ENCODE assay signal across 9 cellular contexts in the genomic region with DNA sequence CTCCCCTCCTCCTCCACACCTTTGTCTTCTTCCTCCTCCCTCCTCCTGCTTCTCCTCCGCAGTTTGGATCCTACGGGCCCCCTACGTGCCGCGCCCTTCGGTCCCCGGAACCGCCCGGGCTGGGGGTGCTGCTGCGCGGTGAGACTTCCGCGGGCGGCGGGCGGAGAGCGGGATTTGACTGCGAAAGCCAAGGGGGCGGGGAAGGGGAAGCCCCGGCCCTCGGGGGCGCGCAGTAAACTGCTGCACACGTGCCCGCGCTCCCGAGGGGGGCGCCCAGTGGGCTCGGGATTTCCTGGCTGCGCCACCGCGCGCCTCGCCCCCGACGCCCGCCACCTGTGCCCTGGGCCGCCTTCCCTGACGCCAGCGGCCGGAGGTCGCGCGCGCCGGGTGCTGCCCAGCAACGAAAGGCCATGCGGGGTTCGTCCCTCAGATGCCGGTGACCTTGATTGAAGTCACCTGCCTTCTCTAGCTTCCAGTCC. TPM values are rescaled to one million over a fixed set of nuclear protein-coding genes. Genes with fewer than 3 reads are reported as not detected.
DNase-seq lines count a peak whose midpoint lies in the region; ATAC-seq and TF ChIP-seq lines count a peak whose summit lies in the region.
"Had no signal": no experiment of that assay in that cellular context is flagged by ENCODE, and none has a peak within 500 bp of the region (broad histone marks: within the 10 kb centered on the region; RNA-seq: fewer than 3 reads in every experiment).

No MANE protein-coding gene starts in this region.

- no peaks in the 10 kb centered on the region for H3K79me1 ChIP-seq in neuronal stem cell (ENCODE audit: low read depth, low read length)

- H3K4me3 ChIP-seq in colonic mucosa (peak overlapping the region; percentile 48), neuronal stem cell (ENCODE audit: low read length in 2 of 2) (peak overlapping the region; percentile 35 to 78)

- H3K14ac ChIP-seq in neuronal stem cell (ENCODE audit: low read length), result no peak overlapping the region

- H3K9me3 ChIP-seq in colonic mucosa (no peaks in the 10 kb centered on the region), neuronal stem cell (replicated peaks in 1 of 2; ENCODE audit: control insufficient read depth in 2 of 2, insufficient read depth in 1 of 2, low read depth in 1 of 2, low read length in 2 of 2) (peaks cover 0 to 17% of the 10 kb centered on the region in 2 donors)

- peak overlapping the region in 1 of 2 donors; percentile 55 for H3K9ac ChIP-seq in colonic mucosa (ENCODE audit: low read depth in 2 of 2, low read length in 2 of 2)
- H3K9ac ChIP-seq in neuronal stem cell (ENCODE audit: low read depth, low read length, poor library complexity), result peak overlapping the region; percentile 40

- H4K91ac ChIP-seq in neuronal stem cell (ENCODE audit: low read depth, low read length, poor library complexity), result no peak overlapping the region

- H3K36me3 ChIP-seq in colonic mucosa, result no peaks in the 10 kb centered on the region
- H3K36me3 ChIP-seq in neuronal stem cell (replicated peaks in 1 of 2; ENCODE audit: control insufficient read depth in 2 of 2, insufficient read depth in 2 of 2, low read length in 2 of 2), result no peaks in the 10 kb centered on the region

- no peak overlapping the region for H2BK15ac ChIP-seq in neuronal stem cell (ENCODE audit: low read length)

- H3K18ac ChIP-seq in neuronal stem cell (ENCODE audit: low read length), result peak overlapping the region; percentile 87

- no peak overlapping the region for H4K8ac ChIP-seq in neuronal stem cell (ENCODE audit: low read depth, low read length)

- H3K27me3 ChIP-seq in colonic mucosa (peaks cover 61% of the 10 kb centered on the region), neuronal stem cell (ENCODE audit: control insufficient read depth in 3 of 3, insufficient read depth in 3 of 3, low read depth in 1 of 3, low read length in 3 of 3) (peaks cover 23 to 50% (median 31%) of the 10 kb centered on the region in 3 experiments)

- no peak overlapping the region for H2AK5ac ChIP-seq in neuronal stem cell (ENCODE audit: low read depth, low read length)

- ATAC-seq in HG02885 (IDR thresholded peaks at IDR 0.05; ENCODE audit: poor library complexity, unreplicated experiment) (no peak), HG03139 (IDR thresholded peaks at IDR 0.05; ENCODE audit: unreplicated experiment) (no peak)

- intact Hi-C loops in colonic mucosa (cut with DNase I), result loop anchor here (5.0 kb wide), 2 partner anchors 60 to 815 kb away; no protein-coding TSS in a partner anchor

- H3K4ac ChIP-seq in neuronal stem cell (ENCODE audit: low read length), result no peak overlapping the region

- no peak overlapping the region for H3K27ac ChIP-seq in colonic mucosa
- H3K27ac ChIP-seq in neuronal stem cell (replicated peaks; ENCODE audit: low read length), result no peak overlapping the region

- H3K23ac ChIP-seq in neuronal stem cell (ENCODE audit: low read depth, low read length, poor library complexity), result no peak overlapping the region

- H2BK120ac ChIP-seq in neuronal stem cell (ENCODE audit: low read depth, low read length), result no peak overlapping the region

- no peak for TF ChIP-seq CTCF in colonic mucosa (IDR thresholded peaks at IDR 0.05)

- WGBS in neuronal stem cell (ENCODE audit: extremely low coverage in 2 of 2, insufficient read length in 2 of 2, insufficient replicate concordance in 1 of 2), 2 donors, result no CpG with 5 or more reads among the region's 50 CpGs

- peaks cover 5% of the 10 kb centered on the region for H3K4me1 ChIP-seq in colonic mucosa
- H3K4me1 ChIP-seq in neuronal stem cell (ENCODE audit: control insufficient read depth in 2 of 2, insufficient read depth in 1 of 2, low read depth in 1 of 2, low read length in 2 of 2), result peaks cover 2 to 5% of the 10 kb centered on the region in 2 donors

- peak; percentile 57 for DNase-seq in NCI-H82 (lab: John Stamatoyannopoulos, UW)
- DNase-seq in NCI-H82 treated with DMSO at 0.1 percent for 48 hours (lab: John Stamatoyannopoulos, UW; ENCODE audit: unreplicated experiment), result no peak
- DNase-seq in NCI-H146 treated with DMSO at 0.1 percent for 48 hours (lab: John Stamatoyannopoulos, UW; ENCODE audit: unreplicated experiment), result peak; percentile 29
- DNase-seq in colonic mucosa, result no peak
- DNase-seq in neuronal stem cell (ENCODE audit: low spot score), result no peak
- no peak for DNase-seq in pons (ENCODE audit: low spot score)

- H2BK5ac ChIP-seq in neuronal stem cell (ENCODE audit: low read length), result no peak overlapping the region

- peak overlapping the region; percentile 91 for H2AFZ ChIP-seq in neuronal stem cell (ENCODE audit: low read length)

- H2BK12ac ChIP-seq in neuronal stem cell (ENCODE audit: low read length), result no peak overlapping the region

- peak overlapping the region; percentile 91 for H3K4me2 ChIP-seq in neuronal stem cell (ENCODE audit: insufficient read depth, low read length, poor library complexity, severe bottlenecking)

RNA-seq across cellular contexts. Expression of a gene that starts 3.3 kb away (rescaled TPM):
- total RNA-seq in colonic mucosa, result 1 to 10 TPM in 1 of 2 donors, under 1 TPM in 1; 0.35 to 1.4 TPM
- 0.04 TPM for polyA plus RNA-seq in neuronal stem cell (2013, experiment 1 of 2)
- 0.04 TPM for polyA plus RNA-seq in neuronal stem cell (2013, experiment 2 of 2)
- total RNA-seq: activated CD8-positive, alpha-beta memory T cell treated with anti-CD3 and anti-CD28 coated beads for 36 hours had no signal

Comparison
In these comparisons a context has a peak if more than half of its experiments do, and no peak if none do; other contexts are left out.
1. DNase-seq: peak in NCI-H82 (single experiment) and NCI-H146 treated with DMSO at 0.1 percent for 48 hours (single experiment); none in NCI-H82 treated with DMSO at 0.1 percent for 48 hours (single experiment), colonic mucosa (single experiment), neuronal stem cell (single experiment) and pons (single experiment).